In genomic region chr15:50071551-50072258, GRCh38 we compare ENCODE assay signal across 15 cellular contexts. TPM values are rescaled to one million over a fixed set of nuclear protein-coding genes. Genes with fewer than 3 reads are reported as not detected.
DNase-seq lines count a peak whose midpoint lies in the region; ATAC-seq and TF ChIP-seq lines count a peak whose summit lies in the region.
"Had no signal": no experiment of that assay in that cellular context is flagged by ENCODE, and none has a peak within 500 bp of the region (broad histone marks: within the 10 kb centered on the region; RNA-seq: fewer than 3 reads in every experiment).

No MANE protein-coding gene starts in this region.

- peaks cover 13% of the 10 kb centered on the region for H3K4me1 Mint-ChIP-seq in glutamatergic neuron (ENCODE audit: low read depth, unreplicated experiment)

- no peaks in the 10 kb centered on the region for H3K36me3 ChIP-seq in WERI-Rb-1
- H3K36me3 ChIP-seq: BE2C had no signal

- H3K36me3 Mint-ChIP-seq in glutamatergic neuron (ENCODE audit: unreplicated experiment), result no peaks in the 10 kb centered on the region

- no peaks in the 10 kb centered on the region for H3K27me3 ChIP-seq in WERI-Rb-1 (ENCODE audit: insufficient read depth, low read depth, severe bottlenecking)

- H3K9me3 ChIP-seq in WERI-Rb-1 (ENCODE audit: severe bottlenecking), result no peaks in the 10 kb centered on the region
- H3K9me3 ChIP-seq: BE2C, Caco-2 had no signal

- DNase-seq in D341Med (ENCODE audit: low spot score) (peak; percentile 54), NCI-H524 (lab: John Stamatoyannopoulos, UW) (peak; percentile 78 to 85), WERI-Rb-1 (peak; percentile 56), glutamatergic neuron (no peak), T1000 (lab: John Stamatoyannopoulos, UW) (no peak), EL (no peak)
- DNase-seq: ACHN; BE2C; C1 segment of cervical spinal cord; Caco-2; CD4-positive, alpha-beta T cell; DMS79 treated with DMSO at 0.1 percent for 48 hours; H9 had no signal

- TF ChIP-seq CTCF in WERI-Rb-1 (IDR thresholded peaks at IDR 0.05; ENCODE audit: low read depth, low read length), result no peak
- TF ChIP-seq CTCF in glutamatergic neuron (IDR thresholded peaks at IDR 0.05; ENCODE audit: partially characterized antibody, unreplicated experiment), result no peak

- peak overlapping the region; percentile 77 for H3K4me3 Mint-ChIP-seq in glutamatergic neuron (ENCODE audit: unreplicated experiment)
- H3K4me3 Mint-ChIP-seq: CD4-positive, alpha-beta T cell; H9 had no signal

- no peak overlapping the region for H3K4me3 ChIP-seq in WERI-Rb-1 (ENCODE audit: low read depth, low read length)
- H3K4me3 ChIP-seq: GM12878 had no signal

- peak overlapping the region; percentile 57 for H3K27ac Mint-ChIP-seq in glutamatergic neuron (ENCODE audit: unreplicated experiment)
- H3K27ac Mint-ChIP-seq: CD4-positive, alpha-beta T cell; H9 had no signal

- no peaks in the 10 kb centered on the region for H3K27me3 Mint-ChIP-seq in glutamatergic neuron (ENCODE audit: unreplicated experiment)

- ATAC-seq in HG03442 (IDR thresholded peaks at IDR 0.05; ENCODE audit: unreplicated experiment), result no peak
- ATAC-seq: GM12878 had no signal

- H3K27ac ChIP-seq in WERI-Rb-1, result no peak overlapping the region

- H3K9me3 Mint-ChIP-seq in glutamatergic neuron (ENCODE audit: unreplicated experiment), result peaks cover 4% of the 10 kb centered on the region
- H3K9me3 Mint-ChIP-seq: CD4-positive, alpha-beta T cell; H9 had no signal

RNA-seq across cellular contexts. Expression of gene ATP8B4, which starts 47.3 kb away (rescaled TPM):
- not detected for total RNA-seq in glutamatergic neuron (ENCODE audit: unreplicated experiment)

Comparison
In these comparisons a context has a peak if more than half of its experiments do, and no peak if none do; other contexts are left out.
1. DNase-seq: peak in D341Med (single experiment), NCI-H524 (2 of 2) and WERI-Rb-1 (single experiment); none in glutamatergic neuron (single experiment), T1000 (single experiment) and EL (single experiment).